In the genomic region with DNA sequence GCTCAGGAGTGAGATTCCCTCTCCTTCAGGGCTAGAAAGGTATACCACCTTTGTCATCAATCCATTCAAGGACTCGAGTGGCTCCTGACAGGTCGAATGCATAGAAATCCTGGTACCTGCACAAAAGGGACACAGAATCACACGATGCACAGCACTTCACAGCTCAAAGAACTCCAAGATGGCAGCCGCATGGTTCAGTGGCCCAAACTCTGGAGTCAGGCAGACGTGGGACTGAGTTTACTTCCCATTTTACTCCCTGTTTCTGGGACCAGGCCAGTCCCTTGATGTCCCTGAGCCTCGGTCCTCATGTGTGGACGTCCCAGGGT, we compare ENCODE assay signal across 8 cellular contexts. TPM values are rescaled to one million over a fixed set of nuclear protein-coding genes. Genes with fewer than 3 reads are reported as not detected.
A peak's percentile ranks its signal among the peaks of the same experiment; 100 is the strongest.
DNase-seq lines count a peak whose midpoint lies in the region; ATAC-seq and TF ChIP-seq lines count a peak whose summit lies in the region.

No MANE protein-coding gene starts in this region.

- TF ChIP-seq POLR2A in lower leg skin (IDR thresholded peaks at IDR 0.05) (no peak), transverse colon (IDR thresholded peaks at IDR 0.05) (no peak)

- no peaks in the 10 kb centered on the region for H3K27me3 Mint-ChIP-seq in activated T-cell treated with anti-CD3 and anti-CD28 coated beads, Interleukin-2, amount 50 U/mL, for 4 hours (ENCODE audit: low read depth)

- H3K9me3 Mint-ChIP-seq in activated T-cell treated with anti-CD3 and anti-CD28 coated beads, Interleukin-2, amount 50 U/mL, for 4 hours: no peaks in the 10 kb centered on the region

- intact Hi-C loops in lower leg skin (cut with DNase I; ENCODE audit: low total_unique reads) (no loop called here), transverse colon (cut with DNase I; ENCODE audit: low total_unique reads) (no loop called here)

- TF ChIP-seq CTCF in lower leg skin (IDR thresholded peaks at IDR 0.05) (no peak), transverse colon (IDR thresholded peaks at IDR 0.05) (no peak)

- peaks cover 16% of the 10 kb centered on the region for H3K36me3 Mint-ChIP-seq in activated T-cell treated with anti-CD3 and anti-CD28 coated beads, Interleukin-2, amount 50 U/mL, for 4 hours (ENCODE audit: insufficient read depth)

- no peaks in the 10 kb centered on the region for H3K9me3 ChIP-seq in transverse colon

- H3K4me3 Mint-ChIP-seq in activated T-cell treated with anti-CD3 and anti-CD28 coated beads, Interleukin-2, amount 50 U/mL, for 4 hours: peak overlapping the region; percentile 91

- WGBS in lower leg skin, 2 donors: 11 to 19% methylated on average over 7 of the region's 7 CpGs
- 17 to 40% methylated on average over 1 to 7 of the region's 7 CpGs for WGBS in transverse colon (ENCODE audit: low coverage in 1 of 2), 2 donors

- peaks cover 11 to 31% (median 24%) of the 10 kb centered on the region in 4 donors for H3K4me1 ChIP-seq in transverse colon

- peaks cover 35% of the 10 kb centered on the region for H3K4me1 Mint-ChIP-seq in activated T-cell treated with anti-CD3 and anti-CD28 coated beads, Interleukin-2, amount 50 U/mL, for 4 hours (ENCODE audit: low read depth)

- DNase-seq in activated T-cell treated with anti-CD3 and anti-CD28 coated beads, Interleukin-2, amount 50 U/mL, for 4 hours: no peak
- no peak for DNase-seq in activated T-cell treated with anti-CD3 and anti-CD28 coated beads, Interleukin-2, amount 50 U/mL, for 48 hours
- DNase-seq in lower leg skin (ENCODE audit: low spot score in 2 of 2) (no peak), transverse colon (no peak), NCI-H2107 treated with DMSO at 0.1 percent for 48 hours (lab: John Stamatoyannopoulos, UW; ENCODE audit: unreplicated experiment) (no peak)
- no peak for DNase-seq in stimulated activated CD4-positive, alpha-beta T cell treated with anti-CD3 and anti-CD28 coated beads, Interleukin-4, amount 100 ng/mL, for 24 hours

- H3K27me3 ChIP-seq in transverse colon: no peaks in the 10 kb centered on the region

- no peak for TF ChIP-seq EP300 in transverse colon (IDR thresholded peaks at IDR 0.05; ENCODE audit: low read depth)

- ATAC-seq in activated T-cell treated with anti-CD3 and anti-CD28 coated beads, Interleukin-2, amount 50 U/mL, for 4 hours: no peak
- no peak for ATAC-seq in HG03159 (IDR thresholded peaks at IDR 0.05; ENCODE audit: unreplicated experiment)

- in situ Hi-C loops in transverse colon (cut with MboI; ENCODE audit: low pct_ligation_motif_present in 1 of 4, low pct_unique_long_range_greater_than_20kb in 1 of 4, low sequenced_read_pairs in 3 of 4): loop anchor here in 1 of 4 donors (25.0 kb wide), 1 partner anchor 109 kb away; no protein-coding TSS in a partner anchor

- H3K36me3 ChIP-seq in transverse colon: peaks cover 0 to 21% (median 6%) of the 10 kb centered on the region in 4 donors

- H3K27ac ChIP-seq in angular gyrus (ENCODE audit: low read depth, low read length): peak overlapping the region; percentile 96
- peak overlapping the region; percentile 87 to 97 (median 94) for H3K27ac ChIP-seq in transverse colon

- H3K4me3 ChIP-seq in lower leg skin (ENCODE audit: low read depth, poor library complexity, severe bottlenecking) (peak overlapping the region; percentile 75), transverse colon (peak overlapping the region; percentile 72 to 88 (median 82))

RNA-seq across cellular contexts. Expression of a gene that starts 0.5 kb away (rescaled TPM):
- 10 to 100 TPM; 31.1 to 38.8 (median 36.0) TPM for total RNA-seq in activated T-cell treated with anti-CD3 and anti-CD28 coated beads, Interleukin-2, amount 50 U/mL, for 4 hours
- total RNA-seq in lower leg skin: 10 to 100 TPM in 3 of 4 donors, 1 to 10 TPM in 1; 10.0 to 26.5 (median 18.9) TPM
- total RNA-seq in transverse colon: 10 to 100 TPM; 12.7 to 37.4 (median 26.5) TPM

RNA-seq across cellular contexts. Expression of a gene that starts 4.5 kb away (rescaled TPM):
- 10 to 100 TPM in 1 of 3 donors, 1 to 10 TPM in 2; 9.1 to 12.0 (median 9.3) TPM for total RNA-seq in activated T-cell treated with anti-CD3 and anti-CD28 coated beads, Interleukin-2, amount 50 U/mL, for 4 hours
- 1 to 10 TPM in 3 of 4 donors, under 1 TPM in 1; 0.88 to 5.7 (median 3.5) TPM for total RNA-seq in lower leg skin
- 1 to 10 TPM in 2 of 4 donors, not detected in 2; 2.3 to 2.4 TPM for total RNA-seq in transverse colon

RNA-seq across cellular contexts. Expression of a gene that starts 52.7 kb away (rescaled TPM):
- 1 to 10 TPM; 6.3 to 9.3 (median 6.6) TPM for total RNA-seq in activated T-cell treated with anti-CD3 and anti-CD28 coated beads, Interleukin-2, amount 50 U/mL, for 4 hours
- 10 to 100 TPM in 1 of 4 donors, 1 to 10 TPM in 3; 3.0 to 11.4 (median 6.7) TPM for total RNA-seq in lower leg skin
- total RNA-seq in transverse colon: 10 to 100 TPM in 1 of 4 donors, 1 to 10 TPM in 3; 1.1 to 55.9 (median 8.1) TPM
